ENCODE assay signal across 16 cellular contexts in the genomic region with DNA sequence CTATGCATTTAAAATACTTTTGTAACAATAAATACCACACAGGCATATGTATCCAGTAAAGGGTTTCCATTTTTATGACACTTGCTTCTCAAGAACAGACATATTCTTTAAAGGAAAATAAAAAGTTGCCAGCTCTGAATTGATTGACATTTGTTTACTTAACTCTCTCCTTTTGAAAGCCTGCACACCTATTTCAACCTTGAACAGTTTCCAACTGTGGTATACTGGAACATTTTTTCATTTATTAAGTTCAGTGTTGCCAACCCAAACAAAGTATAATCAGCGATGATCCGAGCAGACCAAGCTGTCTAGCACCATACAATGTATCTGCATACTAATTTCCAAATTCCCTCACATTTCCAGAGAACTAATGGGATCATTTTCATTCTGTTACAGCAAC.
"Had no signal": no experiment of that assay in that cellular context is flagged by ENCODE, and none has a peak within 500 bp of the region (broad histone marks: within the 10 kb centered on the region; RNA-seq: fewer than 3 reads in every experiment).

No MANE protein-coding gene starts in this region.

- DNase-seq: MG63, NCI-H1092, NCI-H1105 treated with DMSO at 0.1 percent for 48 hours, NCI-H1417 treated with DMSO at 0.1 percent for 48 hours, NCI-H146, NCI-H1930, NCI-H2081 treated with DMSO at 0.1 percent for 48 hours, NCI-H226, NCI-H446 treated with DMSO at 0.1 percent for 48 hours, NCI-H510A treated with DMSO at 0.1 percent for 48 hours, NCI-H526, Right ventricle myocardium superior, RPMI8226, SIG-M5 had no signal

- ATAC-seq: K562 had no signal

- H3K4me1 Mint-ChIP-seq: IgD-negative memory B cell had no signal

- H3K27me3 Mint-ChIP-seq: IgD-negative memory B cell had no signal

- H3K4me3 Mint-ChIP-seq: IgD-negative memory B cell had no signal

- H3K36me3 Mint-ChIP-seq: IgD-negative memory B cell had no signal

- H3K9me3 Mint-ChIP-seq: IgD-negative memory B cell had no signal

- H3K27ac Mint-ChIP-seq: IgD-negative memory B cell had no signal
